ENCODE assay signal across 14 cellular contexts in the genomic region with DNA sequence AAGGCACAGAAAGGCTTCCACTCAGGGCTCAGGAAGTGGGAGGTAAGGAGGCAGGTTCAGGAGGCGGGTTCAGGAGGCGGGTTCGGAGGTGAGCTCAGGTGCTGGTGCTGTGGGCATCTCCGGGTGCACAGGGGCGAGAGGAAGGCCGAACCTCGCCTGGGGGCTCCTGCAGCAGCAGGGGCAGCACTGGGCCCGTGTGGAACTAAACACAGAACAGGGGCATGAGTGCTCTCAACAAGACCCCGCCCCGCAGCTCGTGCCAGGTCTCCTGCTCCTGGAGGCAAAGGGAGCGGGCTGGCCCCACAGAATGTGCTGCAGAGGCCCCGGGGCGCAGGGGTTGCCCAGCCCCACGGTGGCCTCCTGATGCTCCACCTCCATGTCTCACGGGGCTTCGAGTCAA. TPM values are rescaled to one million over a fixed set of nuclear protein-coding genes. Genes with fewer than 3 reads are reported as not detected.
DNase-seq lines count a peak whose midpoint lies in the region; ATAC-seq, FAIRE-seq and TF ChIP-seq lines count a peak whose summit lies in the region.
"Had no signal": no experiment of that assay in that cellular context is flagged by ENCODE, and none has a peak within 500 bp of the region (broad histone marks: within the 10 kb centered on the region; RNA-seq: fewer than 3 reads in every experiment).

No MANE protein-coding gene starts in this region.

- CTCF ChIA-PET in HepG2 (lab: Yijun Ruan, JAX; ENCODE audit: low intra/inter-chr PET ratio, low total read pairs), result interaction anchor here (1.5 kb wide), 1 partner anchor 125 kb away, joined by 32 read pairs; no protein-coding TSS in a partner anchor

- POLR2A ChIA-PET in HepG2 (lab: Yijun Ruan, JAX), result no interaction called here

- FAIRE-seq in HepG2 (lab: Jason Lieb, UNC), result no peak
- FAIRE-seq: A204.1, H54 had no signal

- H3K9ac ChIP-seq in BLaER1 treated with 17β-estradiol and CSF1 and Interleukin-3, amounts not matched to agents 10 nM and 100 nM, result peak overlapping the region in 4 of 11 experiments; percentile 24 to 41 (median 31); a peak in 3 of 22 replicates
- H3K9ac ChIP-seq in OCI-LY3 (ENCODE audit: low read length), result no peak overlapping the region
- no peak overlapping the region for H3K9ac ChIP-seq in HepG2 (ENCODE audit: insufficient read depth, low read depth, low read length)

- H2AFZ ChIP-seq in OCI-LY3 (ENCODE audit: low read depth, low read length) (peak overlapping the region; percentile 12; the same call in 1 of the 2 replicates), HepG2 (ENCODE audit: low read length) (no peak overlapping the region)

- TF ChIP-seq CTCF in OCI-LY3 (IDR thresholded peaks at IDR 0.05; ENCODE audit: low read depth, low read length) (no peak), HepG2 (CRISPR knock-in tag; IDR thresholded peaks at IDR 0.05) (no peak), mesothelial cell of epicardium (IDR thresholded peaks at IDR 0.05; ENCODE audit: unreplicated experiment) (no peak)

- no peaks in the 10 kb centered on the region for H3K36me3 Mint-ChIP-seq in stimulated activated naive B cell treated with anti-CD40 and anti-IgM and Interleukin-4, amounts not matched to agents 10 μg/mL and 1 μg/mL and 100 μg/mL, for 72 hours
- H3K36me3 Mint-ChIP-seq in mesothelial cell of epicardium, result no peaks in the 10 kb centered on the region

- H3K27ac Mint-ChIP-seq in stimulated activated naive B cell treated with anti-CD40 and anti-IgM and Interleukin-4, amounts not matched to agents 10 μg/mL and 1 μg/mL and 100 μg/mL, for 72 hours, result peak overlapping the region; percentile 14
- H3K27ac Mint-ChIP-seq in mesothelial cell of epicardium, result no peak overlapping the region

- H3K4me2 ChIP-seq in BLaER1 treated with 17β-estradiol and CSF1 and Interleukin-3, amounts not matched to agents 10 nM and 100 nM, result peak overlapping the region in 8 of 11 experiments; percentile 5 to 53 (median 28); a peak in 15 of 22 replicates
- H3K4me2 ChIP-seq in OCI-LY3 (ENCODE audit: low read length), result no peak overlapping the region
- peak overlapping the region; percentile 46; the same call in 1 of the 2 replicates for H3K4me2 ChIP-seq in HepG2 (ENCODE audit: low read depth, low read length)

- H3K27me3 Mint-ChIP-seq in stimulated activated naive B cell treated with anti-CD40 and anti-IgM and Interleukin-4, amounts not matched to agents 10 μg/mL and 1 μg/mL and 100 μg/mL, for 72 hours, result no peaks in the 10 kb centered on the region
- H3K27me3 Mint-ChIP-seq in mesothelial cell of epicardium (ENCODE audit: low read depth), result no peaks in the 10 kb centered on the region

- H3K4me1 Mint-ChIP-seq in stimulated activated naive B cell treated with anti-CD40 and anti-IgM and Interleukin-4, amounts not matched to agents 10 μg/mL and 1 μg/mL and 100 μg/mL, for 72 hours, result peaks cover 29 to 58% of the 10 kb centered on the region in 2 donors
- H3K4me1 Mint-ChIP-seq in mesothelial cell of epicardium, result peaks cover 4% of the 10 kb centered on the region

- H3K36me3 ChIP-seq in BLaER1 treated with 17β-estradiol and CSF1 and Interleukin-3, amounts not matched to agents 10 nM and 100 nM, result no peaks in the 10 kb centered on the region
- H3K36me3 ChIP-seq in OCI-LY3 (replicated peaks; ENCODE audit: low read depth, low read length) (no peaks in the 10 kb centered on the region), HepG2 (replicated peaks in 1 of 2; ENCODE audit: control insufficient read depth in 1 of 2, insufficient read depth in 2 of 2, low read length in 2 of 2) (no peaks in the 10 kb centered on the region)
- H3K36me3 ChIP-seq: BE2C had no signal

- H3K79me2 ChIP-seq in OCI-LY3 (ENCODE audit: low read length) (peaks cover 10% of the 10 kb centered on the region; the same call in 1 of the 2 replicates), HepG2 (ENCODE audit: insufficient read depth, low read length) (no peaks in the 10 kb centered on the region)

- intact Hi-C loops in HepG2 (cut with micrococcal nuclease; ENCODE audit: unreplicated experiment), result no loop called here

- in situ Hi-C loops in HepG2 (cut with HindIII; ENCODE audit: extremely low pct_ligation_motif_present, low pct_unique_long_range_greater_than_20kb), result loop anchor here (5.0 kb wide), 1 partner anchor 120 kb away; no protein-coding TSS in a partner anchor

- H3K4me3 ChIP-seq in BLaER1 treated with 17β-estradiol and CSF1 and Interleukin-3, amounts not matched to agents 10 nM and 100 nM, result no peak overlapping the region
- no peak overlapping the region for H3K4me3 ChIP-seq in OCI-LY3 (ENCODE audit: low read length)
- no peak overlapping the region; a peak in 1 of 6 replicates for H3K4me3 ChIP-seq in HepG2 (replicated peaks in 1 of 3; ENCODE audit: insufficient read depth in 1 of 3, low read depth in 2 of 3, low read length in 3 of 3)

- no peak for TF ChIP-seq EP300 in HepG2 (IDR thresholded peaks at IDR 0.05; ENCODE audit: low read depth in 2 of 2, low read length in 2 of 2)
- TF ChIP-seq EP300 in HepG2 (CRISPR knock-in tag; IDR thresholded peaks at IDR 0.05; ENCODE audit: borderline replicate concordance), result no peak

- ATAC-seq in HepG2, result no peak
- no peak for ATAC-seq in stimulated activated naive B cell treated with anti-CD40 and anti-IgM and Interleukin-4, amounts not matched to agents 10 μg/mL and 1 μg/mL and 100 μg/mL, for 72 hours (replicated peaks)

- TF ChIP-seq RAD21 in HepG2 (CRISPR knock-in tag; IDR thresholded peaks at IDR 0.05), result no peak

- no peaks in the 10 kb centered on the region for H3K27me3 ChIP-seq in BLaER1 treated with 17β-estradiol and CSF1 and Interleukin-3, amounts not matched to agents 10 nM and 100 nM
- H3K27me3 ChIP-seq in OCI-LY3 (ENCODE audit: low read depth, low read length), result no peaks in the 10 kb centered on the region
- H3K27me3 ChIP-seq in HepG2 (ENCODE audit: control insufficient read depth in 1 of 2, insufficient read depth in 2 of 2, low read length in 2 of 2), result peaks cover 3 to 49% of the 10 kb centered on the region in 2 experiments; a peak in 4 of 5 replicates
- H3K27me3 ChIP-seq: BE2C had no signal

- DNase-seq in HepG2 (ENCODE audit: low spot score) (no peak), NCI-H748 treated with DMSO at 0.1 percent for 48 hours (lab: John Stamatoyannopoulos, UW) (no peak), COR-L47 (lab: John Stamatoyannopoulos, UW) (no peak), mesothelial cell of epicardium (ENCODE audit: low spot score in 2 of 2, unreplicated experiment in 2 of 2) (no peak)
- no peak for DNase-seq in stimulated activated naive B cell treated with anti-CD40 and anti-IgM and Interleukin-4, amounts not matched to agents 10 μg/mL and 1 μg/mL and 100 μg/mL, for 72 hours
- DNase-seq: BE2C, Calu3, DMS 273 treated with DMSO at 0.1 percent for 48 hours had no signal

- no peak for TF ChIP-seq POLR2A in HepG2 (IDR thresholded peaks at IDR 0.05; ENCODE audit: insufficient read depth in 1 of 2, low read depth in 2 of 2, low read length in 2 of 2)

- H4K20me1 ChIP-seq in BLaER1 treated with 17β-estradiol and CSF1 and Interleukin-3, amounts not matched to agents 10 nM and 100 nM, result no peaks in the 10 kb centered on the region
- H4K20me1 ChIP-seq in OCI-LY3 (ENCODE audit: insufficient read depth, low read length) (no peaks in the 10 kb centered on the region), HepG2 (ENCODE audit: insufficient read depth, low read length) (no peaks in the 10 kb centered on the region)

- peaks cover 40 to 71% (median 56%) of the 10 kb centered on the region in 10 experiments for H3K4me1 ChIP-seq in BLaER1 treated with 17β-estradiol and CSF1 and Interleukin-3, amounts not matched to agents 10 nM and 100 nM
- H3K4me1 ChIP-seq in OCI-LY3 (ENCODE audit: low read length) (peaks cover 38% of the 10 kb centered on the region), HepG2 (ENCODE audit: insufficient read depth, low read length) (peaks cover 50% of the 10 kb centered on the region)

- H3K4me3 Mint-ChIP-seq in stimulated activated naive B cell treated with anti-CD40 and anti-IgM and Interleukin-4, amounts not matched to agents 10 μg/mL and 1 μg/mL and 100 μg/mL, for 72 hours, result no peak overlapping the region
- H3K4me3 Mint-ChIP-seq in mesothelial cell of epicardium, result no peak overlapping the region

- no TSS peak for BruUV-seq in HepG2 (replicated peaks; lab: Mats Ljungman, UMichigan)

- 0 out of 22 replicates have a peak overlapping the region, but pooled peaks of 1 of the 11 experiments have one; percentile 18 for H3K27ac ChIP-seq in BLaER1 treated with 17β-estradiol and CSF1 and Interleukin-3, amounts not matched to agents 10 nM and 100 nM
- H3K27ac ChIP-seq in OCI-LY3 (ENCODE audit: low read length), result no peak overlapping the region
- no peak overlapping the region for H3K27ac ChIP-seq in HepG2 (ENCODE audit: extremely low read length, insufficient read depth, low read length)

- H3K9me3 Mint-ChIP-seq in stimulated activated naive B cell treated with anti-CD40 and anti-IgM and Interleukin-4, amounts not matched to agents 10 μg/mL and 1 μg/mL and 100 μg/mL, for 72 hours, result no peaks in the 10 kb centered on the region
- H3K9me3 Mint-ChIP-seq in mesothelial cell of epicardium, result no peaks in the 10 kb centered on the region

- WGBS in HepG2 (ENCODE audit: low lambda C conversion rate), result 57% methylated on average over 9 of the region's 17 CpGs

- no peaks in the 10 kb centered on the region for H3K9me3 ChIP-seq in BLaER1 treated with 17β-estradiol and CSF1 and Interleukin-3, amounts not matched to agents 10 nM and 100 nM (replicated peaks in 1 of 11)
- H3K9me3 ChIP-seq in OCI-LY3 (ENCODE audit: insufficient read depth, low read length) (no peaks in the 10 kb centered on the region), HepG2 (ENCODE audit: low read length) (no peaks in the 10 kb centered on the region)
- H3K9me3 ChIP-seq: BE2C had no signal

RNA-seq across cellular contexts. Expression of gene ZDHHC19, which starts 13.7 kb away (rescaled TPM):
- 0.22 TPM in 1 of 2 replicates, not detected in the other for total RNA-seq in HepG2 (2016; rRNA removed; fragmentation: Illumina TruSeq; extraction: Trizol)
- total RNA-seq in HepG2 (2016; cell fraction: cytosol; rRNA removed; fragmentation: Illumina TruSeq; extraction: Trizol; ENCODE audit: low read depth), result not detected in 2 replicates
- not detected in 2 replicates for total RNA-seq in HepG2 (2016; cell fraction: insoluble cytoplasmic fraction; rRNA removed; fragmentation: Illumina TruSeq; extraction: Trizol)
- not detected in 2 replicates for total RNA-seq in HepG2 (2016; cell fraction: membrane; rRNA removed; fragmentation: Illumina TruSeq; extraction: Trizol)
- not detected in 2 replicates for total RNA-seq in HepG2 (2016; cell fraction: nucleus; rRNA removed; fragmentation: Illumina TruSeq; extraction: Trizol)
- polyA plus RNA-seq in HepG2 (2011; rRNA removed), result 0.53 and 0.97 TPM in 2 replicates
- polyA plus RNA-seq in HepG2 (2011; cell fraction: cytosol; rRNA removed), result 0.47 TPM in 2 replicates
- polyA plus RNA-seq in HepG2 (2011; cell fraction: nucleus; rRNA removed), result 1.5 and 1.9 TPM in 2 replicates
- polyA plus RNA-seq in HepG2 (2012), result 1.2 and 3.4 TPM in 2 replicates
- 0.43 TPM in 1 of 2 replicates, not detected in the other for polyA plus RNA-seq in HepG2 (2016; cell fraction: cytosol; fragmentation: Illumina TruSeq; extraction: Trizol; ENCODE audit: low read depth)
- 0.53 TPM in 1 of 2 replicates, not detected in the other for polyA plus RNA-seq in HepG2 (2016; cell fraction: insoluble cytoplasmic fraction; fragmentation: Illumina TruSeq; extraction: Trizol; ENCODE audit: low read depth)
- polyA plus RNA-seq in HepG2 (2016; cell fraction: membrane; fragmentation: Illumina TruSeq; extraction: Trizol; ENCODE audit: low read depth), result not detected in 2 replicates
- polyA plus RNA-seq in HepG2 (2016; cell fraction: nucleus; fragmentation: Illumina TruSeq; extraction: Trizol; ENCODE audit: insufficient read depth, low read depth), result not detected in 2 replicates
- polyA minus RNA-seq in HepG2 (2011; rRNA and poly(A)+ RNA removed; ENCODE audit: low replicate concordance), result 0.30 TPM in 1 of 2 replicates, not detected in the other
- polyA minus RNA-seq in HepG2 (2011; cell fraction: cytosol; rRNA and poly(A)+ RNA removed), result not detected in 2 replicates
- 0.26 and 1.1 TPM in 2 replicates for polyA minus RNA-seq in HepG2 (2011; cell fraction: nucleus; rRNA and poly(A)+ RNA removed)
- total RNA-seq in mesothelial cell of epicardium, result 0.31 to 0.34 TPM in 2 of 3 replicates, not detected in the other
- total RNA-seq: Calu3, Daoy, HT-29 had no signal

RNA-seq across cellular contexts. Expression of gene SLC51A, which starts 18.8 kb away (rescaled TPM):
- total RNA-seq in HepG2 (2016; rRNA removed; fragmentation: Illumina TruSeq; extraction: Trizol), result 3.8 and 4.3 TPM in 2 replicates
- total RNA-seq in HepG2 (2016; cell fraction: cytosol; rRNA removed; fragmentation: Illumina TruSeq; extraction: Trizol; ENCODE audit: low read depth), result 1.8 and 2.1 TPM in 2 replicates
- 2.3 and 4.7 TPM in 2 replicates for total RNA-seq in HepG2 (2016; cell fraction: insoluble cytoplasmic fraction; rRNA removed; fragmentation: Illumina TruSeq; extraction: Trizol)
- 1.2 and 1.5 TPM in 2 replicates for total RNA-seq in HepG2 (2016; cell fraction: membrane; rRNA removed; fragmentation: Illumina TruSeq; extraction: Trizol)
- 3.7 and 5.8 TPM in 2 replicates for total RNA-seq in HepG2 (2016; cell fraction: nucleus; rRNA removed; fragmentation: Illumina TruSeq; extraction: Trizol)
- 48.8 and 96.4 TPM in 2 replicates for polyA plus RNA-seq in HepG2 (2011; rRNA removed)
- 21.3 and 40.5 TPM in 2 replicates for polyA plus RNA-seq in HepG2 (2011; cell fraction: cytosol; rRNA removed)
- 286 and 508 TPM in 2 replicates for polyA plus RNA-seq in HepG2 (2011; cell fraction: nucleus; rRNA removed)
- polyA plus RNA-seq in HepG2 (2012), result 60.6 and 133 TPM in 2 replicates
- polyA plus RNA-seq in HepG2 (2016; cell fraction: cytosol; fragmentation: Illumina TruSeq; extraction: Trizol; ENCODE audit: low read depth), result 1.3 and 1.5 TPM in 2 replicates
- polyA plus RNA-seq in HepG2 (2016; cell fraction: insoluble cytoplasmic fraction; fragmentation: Illumina TruSeq; extraction: Trizol; ENCODE audit: low read depth), result 1.2 and 2.5 TPM in 2 replicates
- 1.7 TPM in 2 replicates for polyA plus RNA-seq in HepG2 (2016; cell fraction: membrane; fragmentation: Illumina TruSeq; extraction: Trizol; ENCODE audit: low read depth)
- 9.4 and 12.9 TPM in 2 replicates for polyA plus RNA-seq in HepG2 (2016; cell fraction: nucleus; fragmentation: Illumina TruSeq; extraction: Trizol; ENCODE audit: insufficient read depth, low read depth)
- 29.6 TPM in 1 of 2 replicates, not detected in the other for polyA minus RNA-seq in HepG2 (2011; rRNA and poly(A)+ RNA removed; ENCODE audit: low replicate concordance)
- polyA minus RNA-seq in HepG2 (2011; cell fraction: cytosol; rRNA and poly(A)+ RNA removed), result 7.6 and 19.3 TPM in 2 replicates
- polyA minus RNA-seq in HepG2 (2011; cell fraction: nucleus; rRNA and poly(A)+ RNA removed), result 24.8 and 52.6 TPM in 2 replicates
- total RNA-seq in mesothelial cell of epicardium, result 0.57 to 0.80 TPM in 2 of 3 replicates, not detected in the other
- total RNA-seq: Calu3, Daoy, HT-29 had no signal
